In genomic region chr17:50426814-50427787, GRCh38 we compare ENCODE assay signal across 8 cellular contexts. TPM values are rescaled to one million over a fixed set of nuclear protein-coding genes. Genes with fewer than 3 reads are reported as not detected.
DNase-seq lines count a peak whose midpoint lies in the region; ATAC-seq and TF ChIP-seq lines count a peak whose summit lies in the region.

No MANE protein-coding gene starts in this region.

- TSS peak; percentile 48 for BruUV-seq in Caco-2 (replicated peaks; lab: Mats Ljungman, UMichigan)
- TSS peak; percentile 27 for BruUV-seq in mammary epithelial cell (replicated peaks; lab: Mats Ljungman, UMichigan)

- no peaks in the 10 kb centered on the region for H3K36me3 ChIP-seq in Caco-2 (ENCODE audit: control insufficient read depth, insufficient read depth, low read length)
- no peaks in the 10 kb centered on the region for H3K36me3 ChIP-seq in mammary epithelial cell (ENCODE audit: insufficient read depth, low read length)

- no peaks in the 10 kb centered on the region for H3K9me3 Mint-ChIP-seq in Caco-2 (ENCODE audit: unreplicated experiment)
- no peaks in the 10 kb centered on the region for H3K9me3 Mint-ChIP-seq in stimulated activated memory B cell treated with anti-CD40 and anti-IgM and Interleukin-4, amounts not matched to agents 10 μg/mL and 1 μg/mL and 100 μg/mL, for 72 hours

- peak overlapping the region; percentile 93 for H3K4me2 ChIP-seq in mammary epithelial cell (ENCODE audit: insufficient read depth, low read depth, low read length)

- TF ChIP-seq CTCF in Caco-2 (IDR thresholded peaks at IDR 0.05; ENCODE audit: insufficient read depth in 1 of 2, low read depth in 1 of 2, low read length in 1 of 2, severe bottlenecking in 1 of 2, unreplicated experiment in 1 of 2) (peak; percentile 77 to 93), mammary epithelial cell (conservative IDR thresholded peaks at IDR 0.05 in 1 of 2, IDR thresholded peaks at IDR 0.05 in 1 of 2; ENCODE audit: extremely low read depth in 1 of 2, insufficient read depth in 1 of 2, low read depth in 1 of 2, low read length in 2 of 2) (peak; percentile 37 to 44)

- peak; percentile 87 to 89 for DNase-seq in Caco-2
- peak; percentile 47 for DNase-seq in HCEC 1CT
- DNase-seq in SK-MEL-5 (ENCODE audit: low read depth, low spot score), result peak; percentile 61
- DNase-seq in mammary epithelial cell, result peak; percentile 43
- peak; percentile 57 for DNase-seq in kidney tubule cell (ENCODE audit: low spot score)
- no peak for DNase-seq in NCI-H1092 treated with DMSO at 0.1 percent for 48 hours (lab: John Stamatoyannopoulos, UW)
- DNase-seq in NCI-H1105 treated with DMSO at 0.1 percent for 48 hours (lab: John Stamatoyannopoulos, UW), result no peak

- peaks cover 34% of the 10 kb centered on the region for H3K79me2 ChIP-seq in mammary epithelial cell (ENCODE audit: insufficient read depth, low read length)

- peak overlapping the region; percentile 56 for H3K27ac ChIP-seq in mammary epithelial cell (ENCODE audit: insufficient read depth, low read depth, low read length)

- H3K27ac Mint-ChIP-seq in Caco-2 (ENCODE audit: unreplicated experiment), result peak overlapping the region; percentile 54
- H3K27ac Mint-ChIP-seq in stimulated activated memory B cell treated with anti-CD40 and anti-IgM and Interleukin-4, amounts not matched to agents 10 μg/mL and 1 μg/mL and 100 μg/mL, for 72 hours, result peak overlapping the region; percentile 88

- dilution Hi-C loops in mammary epithelial cell (cut with HindIII; ENCODE audit: low sequenced_read_pairs), result loop anchor here (5.0 kb wide), 1 partner anchor 40 kb away; no protein-coding TSS in a partner anchor

- peak; percentile 53 for ATAC-seq in stimulated activated memory B cell treated with anti-CD40 and anti-IgM and Interleukin-4, amounts not matched to agents 10 μg/mL and 1 μg/mL and 100 μg/mL, for 72 hours

- intact Hi-C loops in Caco-2 (cut with micrococcal nuclease; ENCODE audit: unreplicated experiment) (loop anchor here (1.0 kb wide), 3 partner anchors 16 to 51 kb away; partner anchors contain the start of genes LRRC59 and RSAD1), mammary epithelial cell (cut with micrococcal nuclease) (loop anchor here (1.0 kb wide), 1 partner anchor 30 kb away; the partner anchor contains the start of gene LRRC59)

- no peaks in the 10 kb centered on the region for H3K27me3 ChIP-seq in Caco-2 (replicated peaks; ENCODE audit: control insufficient read depth, insufficient read depth, low read length)
- no peaks in the 10 kb centered on the region for H3K27me3 ChIP-seq in mammary epithelial cell (ENCODE audit: insufficient read depth, low read length)

- in situ Hi-C loops in SK-MEL-5 (cut with HindIII; ENCODE audit: low pct_unique_long_range_greater_than_20kb, low sequenced_read_pairs) (no loop called here), mammary epithelial cell (cut with MboI; ENCODE audit: low sequenced_read_pairs in 2 of 2) (no loop called here)

- H3K4me1 ChIP-seq in Caco-2 (peaks cover 73% of the 10 kb centered on the region), mammary epithelial cell (ENCODE audit: insufficient read depth, low read length) (peaks cover 61% of the 10 kb centered on the region)

- peaks cover 60% of the 10 kb centered on the region for H3K4me1 Mint-ChIP-seq in Caco-2 (ENCODE audit: low read depth, unreplicated experiment)
- peaks cover 56% of the 10 kb centered on the region for H3K4me1 Mint-ChIP-seq in stimulated activated memory B cell treated with anti-CD40 and anti-IgM and Interleukin-4, amounts not matched to agents 10 μg/mL and 1 μg/mL and 100 μg/mL, for 72 hours

- H3K4me3 ChIP-seq in Caco-2 (ENCODE audit: low read depth, low read length), result peak overlapping the region; percentile 74
- H3K4me3 ChIP-seq in mammary epithelial cell (replicated peaks in 1 of 3; ENCODE audit: insufficient read depth in 1 of 3, low read depth in 2 of 3, low read length in 3 of 3), result peak overlapping the region; percentile 58 to 79 (median 61)

- H3K9ac ChIP-seq in mammary epithelial cell (ENCODE audit: insufficient read depth, low read length), result peak overlapping the region; percentile 63

- H2AFZ ChIP-seq in mammary epithelial cell (ENCODE audit: low read depth, low read length), result peak overlapping the region; percentile 63

- H3K4me3 Mint-ChIP-seq in Caco-2 (ENCODE audit: unreplicated experiment), result peak overlapping the region; percentile 80
- peak overlapping the region; percentile 82 for H3K4me3 Mint-ChIP-seq in stimulated activated memory B cell treated with anti-CD40 and anti-IgM and Interleukin-4, amounts not matched to agents 10 μg/mL and 1 μg/mL and 100 μg/mL, for 72 hours

- H3K9me3 ChIP-seq in Caco-2, result no peaks in the 10 kb centered on the region
- no peaks in the 10 kb centered on the region for H3K9me3 ChIP-seq in mammary epithelial cell (replicated peaks; ENCODE audit: insufficient read depth, low read length)

- 15% methylated on average over 4 of the region's 4 CpGs for WGBS in mammary epithelial cell (ENCODE audit: low coverage, missing lambda C conversion rate)

- no peaks in the 10 kb centered on the region for H3K27me3 Mint-ChIP-seq in Caco-2 (ENCODE audit: insufficient read depth, unreplicated experiment)
- no peaks in the 10 kb centered on the region for H3K27me3 Mint-ChIP-seq in stimulated activated memory B cell treated with anti-CD40 and anti-IgM and Interleukin-4, amounts not matched to agents 10 μg/mL and 1 μg/mL and 100 μg/mL, for 72 hours

- no peaks in the 10 kb centered on the region for H4K20me1 ChIP-seq in mammary epithelial cell (ENCODE audit: insufficient read depth, low read length)

- H3K36me3 Mint-ChIP-seq in Caco-2 (ENCODE audit: insufficient read depth, unreplicated experiment), result peaks cover 15% of the 10 kb centered on the region
- peaks cover 5% of the 10 kb centered on the region for H3K36me3 Mint-ChIP-seq in stimulated activated memory B cell treated with anti-CD40 and anti-IgM and Interleukin-4, amounts not matched to agents 10 μg/mL and 1 μg/mL and 100 μg/mL, for 72 hours

- POLR2A ChIA-PET in Caco-2 (lab: Charles Lee), result interaction anchor here (0.5 to 1.6 kb wide), 4 partner anchors 16 to 276 kb away, joined by 3 to 9 read pairs (median 6); partner anchors contain the start of genes LRRC59 and PPP1R9B

- CTCF ChIA-PET in Caco-2 (lab: Charles Lee), result interaction anchor here (0.6 to 3.6 kb wide), 10 partner anchors 8 to 260 kb away, joined by 3 to 40 read pairs (median 4); partner anchors contain the start of gene LRRC59
- CTCF ChIA-PET in mammary epithelial cell (lab: Charles Lee; ENCODE audit: low non-redundant PET), result no interaction called here

RNA-seq across cellular contexts. Expression of gene ACSF2, which starts 1.1 kb away (rescaled TPM):
- 135 and 161 TPM in 2 replicates for total RNA-seq in Caco-2 (2022)
- total RNA-seq in SK-MEL-5 (2014; rRNA removed; shearing (Covaris generic)), result 11.2 and 11.8 TPM in 2 replicates
- polyA plus RNA-seq in SK-MEL-5 (2015; cell fraction: cytosol; rRNA removed), result 1.2 and 3.0 TPM in 2 replicates
- 59.6 and 79.5 TPM in 2 replicates for polyA plus RNA-seq in SK-MEL-5 (2015; cell fraction: nucleus; rRNA removed)
- 10 to 100 TPM; 28.1 to 37.2 TPM for total RNA-seq in mammary epithelial cell
- 28.9 TPM for polyA plus RNA-seq in mammary epithelial cell
- polyA minus RNA-seq in mammary epithelial cell, result 22.8 TPM

RNA-seq across cellular contexts. Expression of gene LRRC59, which starts 29.8 kb away (rescaled TPM):
- total RNA-seq in Caco-2 (2022) (324 and 336 TPM in 2 replicates), mammary epithelial cell (100 to 1,000 TPM; 118 to 190 TPM)
- 174 and 177 TPM in 2 replicates for total RNA-seq in SK-MEL-5 (2014; rRNA removed; shearing (Covaris generic))
- polyA plus RNA-seq in SK-MEL-5 (2015; cell fraction: cytosol; rRNA removed), result 183 and 203 TPM in 2 replicates
- 50.7 and 51.4 TPM in 2 replicates for polyA plus RNA-seq in SK-MEL-5 (2015; cell fraction: nucleus; rRNA removed)
- 141 TPM for polyA plus RNA-seq in mammary epithelial cell
- polyA minus RNA-seq in mammary epithelial cell, result 202 TPM

RNA-seq across cellular contexts. Expression of gene CHAD, which starts 41.6 kb away (rescaled TPM):
- total RNA-seq in Caco-2 (2022) (not detected in 2 replicates), mammary epithelial cell (not detected)
- not detected in 2 replicates for total RNA-seq in SK-MEL-5 (2014; rRNA removed; shearing (Covaris generic))
- not detected in 2 replicates for polyA plus RNA-seq in SK-MEL-5 (2015; cell fraction: cytosol; rRNA removed)
- not detected in 2 replicates for polyA plus RNA-seq in SK-MEL-5 (2015; cell fraction: nucleus; rRNA removed)
- polyA plus RNA-seq in mammary epithelial cell, result not detected
- not detected for polyA minus RNA-seq in mammary epithelial cell

RNA-seq across cellular contexts. Expression of gene RSAD1, which starts 51.6 kb away (rescaled TPM):
- total RNA-seq in Caco-2 (2022) (85.3 and 93.9 TPM in 2 replicates), mammary epithelial cell (10 to 100 TPM; 17.2 to 29.9 TPM)
- 35.7 and 41.4 TPM in 2 replicates for total RNA-seq in SK-MEL-5 (2014; rRNA removed; shearing (Covaris generic))
- 50.8 and 52.6 TPM in 2 replicates for polyA plus RNA-seq in SK-MEL-5 (2015; cell fraction: cytosol; rRNA removed)
- 188 and 198 TPM in 2 replicates for polyA plus RNA-seq in SK-MEL-5 (2015; cell fraction: nucleus; rRNA removed)
- 18.8 TPM for polyA plus RNA-seq in mammary epithelial cell
- 33.2 TPM for polyA minus RNA-seq in mammary epithelial cell

RNA-seq across cellular contexts. Expression of gene EME1, which starts 54.1 kb away (rescaled TPM):
- 43.5 and 48.5 TPM in 2 replicates for total RNA-seq in Caco-2 (2022)
- total RNA-seq in SK-MEL-5 (2014; rRNA removed; shearing (Covaris generic)), result 9.9 and 13.0 TPM in 2 replicates
- polyA plus RNA-seq in SK-MEL-5 (2015; cell fraction: cytosol; rRNA removed), result 6.6 and 9.7 TPM in 2 replicates
- polyA plus RNA-seq in SK-MEL-5 (2015; cell fraction: nucleus; rRNA removed), result 145 and 164 TPM in 2 replicates
- total RNA-seq in mammary epithelial cell, result 1 to 10 TPM in 1 of 2 donors, under 1 TPM in 1; 0.17 to 8.0 TPM
- 9.2 TPM for polyA plus RNA-seq in mammary epithelial cell
- polyA minus RNA-seq in mammary epithelial cell, result 1.9 TPM

Comparison
In these comparisons a context has a peak if more than half of its experiments do, and no peak if none do; other contexts are left out.
1. DNase-seq: peak in Caco-2 (2 of 2), HCEC 1CT (single experiment), SK-MEL-5 (single experiment), mammary epithelial cell (single experiment) and kidney tubule cell (single experiment); none in NCI-H1092 treated with DMSO at 0.1 percent for 48 hours (single experiment) and NCI-H1105 treated with DMSO at 0.1 percent for 48 hours (single experiment).